In the genomic region with DNA sequence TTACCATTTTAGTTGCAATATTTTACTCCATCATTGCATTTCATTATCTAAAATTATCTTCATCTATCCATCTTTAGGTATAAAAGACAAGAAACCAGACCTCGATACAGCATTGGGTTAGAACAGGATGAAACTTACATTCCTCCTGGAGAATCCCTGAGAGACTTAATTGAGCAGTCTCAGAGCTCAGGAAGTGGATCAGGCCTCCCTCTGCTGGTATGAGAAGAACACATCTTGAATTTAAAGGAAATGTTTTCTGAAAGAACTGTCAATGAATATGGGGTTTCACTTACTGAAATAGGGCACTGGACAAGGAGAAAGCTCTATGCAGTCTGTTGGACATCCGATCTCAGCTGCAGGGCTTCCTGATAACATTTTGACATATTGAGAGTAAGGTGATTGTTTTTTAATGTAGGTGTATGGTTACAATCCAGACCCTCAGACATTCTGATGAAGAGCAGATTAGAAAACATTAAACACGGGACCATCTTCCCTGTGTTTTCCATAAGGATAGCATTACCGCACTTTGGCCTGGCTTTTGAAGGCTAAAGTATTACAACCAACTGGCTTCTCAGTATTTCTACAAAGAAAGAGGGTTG, we compare ENCODE assay signal across 1 cellular context.
TF ChIP-seq lines count a peak whose summit lies in the region.

No MANE protein-coding gene starts in this region.

TF ChIP-seq in IMR-90, 13 proteins besides CTCF, POLR2A, EP300 and RAD21 (continued from another document):
- no peak for TF ChIP-seq MAFK (IDR thresholded peaks at IDR 0.05; ENCODE audit: low read depth, low read length)
